ENCODE assay signal across 8 cellular contexts in genomic region chr15:41827880-41828746, GRCh38. TPM values are rescaled to one million over a fixed set of nuclear protein-coding genes. Genes with fewer than 3 reads are reported as not detected.
A peak's percentile ranks its signal among the peaks of the same experiment; 100 is the strongest.
DNase-seq lines count a peak whose midpoint lies in the region; ATAC-seq and TF ChIP-seq lines count a peak whose summit lies in the region.

Gene JMJD7 (plus strand): TSS chr15:41828092. CDS start chr15:41828125, 33 bp downstream.

- peaks cover 35% of the 10 kb centered on the region for H3K4me1 ChIP-seq in CD8-positive, alpha-beta T cell (ENCODE audit: insufficient read depth, low read length)
- H3K4me1 ChIP-seq in PC-3 (ENCODE audit: insufficient read depth, low read length) (peaks cover 24% of the 10 kb centered on the region), muscle layer of colon (ENCODE audit: insufficient read depth, low read length) (peaks cover 10% of the 10 kb centered on the region)

- CTCF ChIA-PET in CD8-positive, alpha-beta T cell (lab: Charles Lee) = interaction anchor here (1.0 to 2.9 kb wide), 3 partner anchors 54 to 109 kb away, joined by 6 to 23 read pairs (median 7); partner anchors contain the start of gene MAPKBP1
- CTCF ChIA-PET in PC-3 (lab: Charles Lee) = interaction anchor here (0.5 to 1.1 kb wide), 2 partner anchors 54 to 123 kb away, joined by 4 read pairs; partner anchors contain the start of gene MAPKBP1

- no peak for TF ChIP-seq CTCF in CD8-positive, alpha-beta T cell (IDR thresholded peaks at IDR 0.05)
- no peak for TF ChIP-seq CTCF in PC-3 (conservative IDR thresholded peaks at IDR 0.05; ENCODE audit: low read depth, low read length)

- POLR2A ChIA-PET in CD8-positive, alpha-beta T cell (lab: Charles Lee) = interaction anchor here (1.2 to 2.3 kb wide), 4 partner anchors 54 to 144 kb away, joined by 3 to 12 read pairs (median 10); partner anchors contain the start of genes EHD4 and MAPKBP1
- POLR2A ChIA-PET in PC-3 (lab: Charles Lee; ENCODE audit: unreplicated experiment) = no interaction called here

- no peaks in the 10 kb centered on the region for H3K9me3 Mint-ChIP-seq in CD8-positive, alpha-beta T cell

- peak; percentile 93 to 98 (median 96) for DNase-seq in CD8-positive, alpha-beta T cell
- DNase-seq in HUDEP-2 (lab: John Stamatoyannopoulos, UW; ENCODE audit: unreplicated experiment in 76 of 76) (peak in 74 of 76 experiments; percentile 12 to 98 (median 86)), PC-3 (peak; percentile 88), erythroblast (lab: John Stamatoyannopoulos, UW) (peak; percentile 90 to 96)
- peak; percentile 96 for DNase-seq in activated T-cell treated with anti-CD3 and anti-CD28 coated beads, Interleukin-2, amount 50 U/mL, for 1 hour
- peak; percentile 99 for DNase-seq in stimulated activated CD8-positive, alpha-beta memory T cell treated with anti-CD3 and anti-CD28 coated beads, Interleukin-4, amount 100 ng/mL, for 48 hours

- H3K27ac Mint-ChIP-seq in CD8-positive, alpha-beta T cell = peak within 1 kb of the TSS; percentile 87

- peaks cover 43% of the 10 kb centered on the region for H3K36me3 Mint-ChIP-seq in CD8-positive, alpha-beta T cell

- H3K4me1 Mint-ChIP-seq in CD8-positive, alpha-beta T cell (ENCODE audit: low read depth) = peaks cover 43% of the 10 kb centered on the region

- TF ChIP-seq POLR2A in erythroblast (IDR thresholded peaks at IDR 0.05; ENCODE audit: low read length) = peak; percentile 52

- H3K9me3 ChIP-seq in CD8-positive, alpha-beta T cell (ENCODE audit: low read length) = no peaks in the 10 kb centered on the region
- H3K9me3 ChIP-seq in PC-3 (ENCODE audit: low read length) = no peaks in the 10 kb centered on the region
- no peaks in the 10 kb centered on the region for H3K9me3 ChIP-seq in muscle layer of colon (ENCODE audit: low read length)

- H3K4me3 ChIP-seq in CD8-positive, alpha-beta T cell (ENCODE audit: low read depth, low read length) = peak within 1 kb of the TSS; percentile 95
- H3K4me3 ChIP-seq in PC-3 (ENCODE audit: low read length) = peak within 1 kb of the TSS; percentile 87
- H3K4me3 ChIP-seq in muscle layer of colon (ENCODE audit: low read depth in 1 of 2, low read length in 2 of 2) = peak within 1 kb of the TSS; percentile 80 to 81

- H3F3A ChIP-seq in PC-3 (ENCODE audit: low read length, unreplicated experiment) = no peaks in the 10 kb centered on the region

- no peaks in the 10 kb centered on the region for H3K27me3 ChIP-seq in CD8-positive, alpha-beta T cell (ENCODE audit: insufficient read depth, low read length)
- H3K27me3 ChIP-seq in PC-3 (ENCODE audit: low read length) (no peaks in the 10 kb centered on the region), muscle layer of colon (ENCODE audit: control insufficient read depth in 1 of 2, insufficient read depth in 2 of 2, low read length in 2 of 2) (no peaks in the 10 kb centered on the region)

- H3K4me3 Mint-ChIP-seq in CD8-positive, alpha-beta T cell = peak within 1 kb of the TSS; percentile 83

- peak within 1 kb of the TSS; percentile 93 for H3K4me2 ChIP-seq in PC-3 (ENCODE audit: low read length)

- H2AFZ ChIP-seq in PC-3 (ENCODE audit: low read length) = peak within 1 kb of the TSS; percentile 89

- peak; percentile 97 for ATAC-seq in CD8-positive, alpha-beta T cell
- peak; percentile 72 for ATAC-seq in GM19463 (IDR thresholded peaks at IDR 0.05; ENCODE audit: unreplicated experiment)
- ATAC-seq in PC-3 = peak; percentile 85

- no peaks in the 10 kb centered on the region for H4K20me1 ChIP-seq in PC-3 (ENCODE audit: low read length)

- peaks cover 19% of the 10 kb centered on the region for H3K79me2 ChIP-seq in PC-3 (ENCODE audit: low read length)

- BruUV-seq in PC-3 (replicated peaks; lab: Mats Ljungman, UMichigan) = TSS peak; percentile 44

- H3K36me3 ChIP-seq in CD8-positive, alpha-beta T cell (ENCODE audit: insufficient read depth, low read length) = no peaks in the 10 kb centered on the region
- no peaks in the 10 kb centered on the region for H3K36me3 ChIP-seq in PC-3 (ENCODE audit: low read depth, low read length)
- peaks cover 24% of the 10 kb centered on the region for H3K36me3 ChIP-seq in muscle layer of colon (ENCODE audit: insufficient read depth, low read length)

- no peaks in the 10 kb centered on the region for H3K9me2 ChIP-seq in PC-3 (replicated peaks; ENCODE audit: low read length)

- intact Hi-C loops in CD8-positive, alpha-beta T cell (cut with DNase I, micrococcal nuclease) = loop anchor here (1.0 to 5.0 kb wide), 14 partner anchors 54 to 711 kb away; partner anchors contain the start of genes EHD4 (in 2 of the 2), MAPKBP1 (in 2 of the 2), RPAP1 (in 2 of the 2) and SPTBN5 (in 2 of the 2)
- intact Hi-C loops in PC-3 (cut with micrococcal nuclease) = loop anchor here (2.0 to 10.0 kb wide), 3 partner anchors 67 to 147 kb away; partner anchors contain the start of genes EHD4 and SPTBN5

- no peaks in the 10 kb centered on the region for H3K27me3 Mint-ChIP-seq in CD8-positive, alpha-beta T cell (ENCODE audit: low read depth)

- H3K27ac ChIP-seq in CD8-positive, alpha-beta T cell (ENCODE audit: low read depth, low read length) = peak within 1 kb of the TSS; percentile 87
- H3K27ac ChIP-seq in PC-3 (ENCODE audit: low read length) = peak within 1 kb of the TSS; percentile 47
- H3K27ac ChIP-seq in muscle layer of colon (ENCODE audit: low read depth, low read length) = peak within 1 kb of the TSS; percentile 85

- H3K9ac ChIP-seq in PC-3 (ENCODE audit: low read length) = peak within 1 kb of the TSS; percentile 85
- H3K9ac ChIP-seq in muscle layer of colon (ENCODE audit: low read length) = peak within 1 kb of the TSS; percentile 67

RNA-seq across cellular contexts. Expression of gene JMJD7, which starts in this region (rescaled TPM):
- 10 to 100 TPM; 27.5 to 38.3 TPM for total RNA-seq in CD8-positive, alpha-beta T cell
- 8.1 and 13.7 TPM in 2 replicates for total RNA-seq in PC-3 (2014; rRNA removed)

Comparison
In these comparisons a context has a peak if more than half of its experiments do, and no peak if none do; other contexts are left out.
1. Peak in every context shown above with its lines: DNase-seq, ATAC-seq, H3K4me3 ChIP-seq and H3K27ac ChIP-seq.